ENCODE assay signal across 8 cellular contexts in genomic region chr2:132256903-132257591, GRCh38.
DNase-seq lines count a peak whose midpoint lies in the region; ATAC-seq and TF ChIP-seq lines count a peak whose summit lies in the region.
"Not testable (repeated sequence)": the region's sequence is repeated elsewhere in the genome, so short reads cannot be mapped to it uniquely, and the experiment has no call there.

No MANE protein-coding gene starts in this region.

- not testable (repeated sequence) for H3K36me3 ChIP-seq in ACC112 (ENCODE audit: insufficient read depth, low read length); H7 (replicated peaks; ENCODE audit: control insufficient read depth, insufficient read depth, low read length); heart left ventricle; kidney epithelial cell (ENCODE audit: control insufficient read depth, insufficient read depth, low read length); psoas muscle (ENCODE audit: insufficient read depth in 1 of 2, low read depth in 1 of 2); testis (ENCODE audit: low read depth, missing control alignments)

- TF ChIP-seq CTCF in coronary artery (IDR thresholded peaks at IDR 0.05); heart left ventricle (IDR thresholded peaks at IDR 0.05); kidney epithelial cell (IDR thresholded peaks at IDR 0.05; ENCODE audit: insufficient read depth, low read length, poor library complexity, severe bottlenecking); psoas muscle (IDR thresholded peaks at IDR 0.05); testis (IDR thresholded peaks at IDR 0.05): not testable (repeated sequence)

- H3K36me3 Mint-ChIP-seq in activated T-cell treated with anti-CD3 and anti-CD28 coated beads, Interleukin-2, amount 50 U/mL, for 24 hours (ENCODE audit: low read depth), result not testable (repeated sequence)

- not testable (repeated sequence) for H3K4me3 Mint-ChIP-seq in activated T-cell treated with anti-CD3 and anti-CD28 coated beads, Interleukin-2, amount 50 U/mL, for 24 hours

- not testable (repeated sequence) for ATAC-seq in heart left ventricle, psoas muscle

- TF ChIP-seq POLR2A in heart left ventricle (IDR thresholded peaks at IDR 0.05); testis (IDR thresholded peaks at IDR 0.05): not testable (repeated sequence)

- H2AFZ ChIP-seq in ACC112 (ENCODE audit: low read length, unreplicated experiment), result not testable (repeated sequence)

- peak; percentile 13 for DNase-seq in H7
- peak; percentile 23 for DNase-seq in activated T-cell treated with anti-CD3 and anti-CD28 coated beads, Interleukin-2, amount 50 U/mL, for 24 hours
- DNase-seq in coronary artery (ENCODE audit: low spot score); heart left ventricle; kidney epithelial cell (ENCODE audit: low read depth); psoas muscle; testis: not testable (repeated sequence)

- H3K27ac Mint-ChIP-seq in activated T-cell treated with anti-CD3 and anti-CD28 coated beads, Interleukin-2, amount 50 U/mL, for 24 hours, result not testable (repeated sequence)

- not testable (repeated sequence) for H3K27ac ChIP-seq in ACC112 (ENCODE audit: low read depth, low read length); coronary artery; heart left ventricle; psoas muscle; testis

- peaks cover 36% of the 10 kb centered on the region for H3K27me3 Mint-ChIP-seq in activated T-cell treated with anti-CD3 and anti-CD28 coated beads, Interleukin-2, amount 50 U/mL, for 24 hours

- peak overlapping the region; percentile 40; the same call in 1 of the 2 replicates for H3K4me3 ChIP-seq in ACC112 (ENCODE audit: low read depth, low read length)
- H3K4me3 ChIP-seq in H7 (ENCODE audit: insufficient read depth, low read depth, low read length), result not testable (repeated sequence)
- peak overlapping the region; percentile 38 for H3K4me3 ChIP-seq in coronary artery
- peak overlapping the region in 7 of 12 donors; percentile 12 to 35 (median 21) for H3K4me3 ChIP-seq in heart left ventricle
- H3K4me3 ChIP-seq in kidney epithelial cell (ENCODE audit: low read depth, low read length), result peak overlapping the region; percentile 36
- H3K4me3 ChIP-seq in psoas muscle, result peak overlapping the region; percentile 18
- H3K4me3 ChIP-seq in testis, result peak overlapping the region; percentile 45 to 62

- not testable (repeated sequence) for H3K79me2 ChIP-seq in ACC112 (ENCODE audit: control insufficient read depth, insufficient read depth, low read length, unreplicated experiment)

- peaks cover 12% of the 10 kb centered on the region for H3K9me3 Mint-ChIP-seq in activated T-cell treated with anti-CD3 and anti-CD28 coated beads, Interleukin-2, amount 50 U/mL, for 24 hours

- 2 to 7% (median 4%) methylated on average over 14 to 59 of the region's 59 CpGs for WGBS in heart left ventricle, 4 donors
- 2 to 4% (median 4%) methylated on average over 39 to 59 of the region's 59 CpGs for WGBS in psoas muscle, 3 donors
- WGBS in testis, 2 donors, result 1 to 4% methylated on average over 14 to 39 of the region's 59 CpGs

- not testable (repeated sequence) for H3K4me1 Mint-ChIP-seq in activated T-cell treated with anti-CD3 and anti-CD28 coated beads, Interleukin-2, amount 50 U/mL, for 24 hours (ENCODE audit: low read depth)

- intact Hi-C loops in heart left ventricle (cut with DNase I); psoas muscle (cut with DNase I); testis (cut with DNase I; ENCODE audit: low total_unique reads): not testable (repeated sequence)

- not testable (repeated sequence) for H3K4me1 ChIP-seq in ACC112 (ENCODE audit: control insufficient read depth, insufficient read depth, low read length, unreplicated experiment); psoas muscle; testis
- H3K4me1 ChIP-seq in heart left ventricle, result peaks cover 0 to 11% (median 0%) of the 10 kb centered on the region in 12 donors

- not testable (repeated sequence) for H3K9me3 ChIP-seq in heart left ventricle, psoas muscle, testis

- H3K27me3 ChIP-seq in ACC112 (ENCODE audit: insufficient read depth, low read length), result peaks cover 16% of the 10 kb centered on the region; the same call in 1 of the 2 replicates
- H3K27me3 ChIP-seq in H7 (ENCODE audit: control insufficient read depth, insufficient read depth, low read length); testis: not testable (repeated sequence)
- H3K27me3 ChIP-seq in heart left ventricle, result peaks cover 16 to 50% (median 24%) of the 10 kb centered on the region in 9 donors
- peaks cover 21% of the 10 kb centered on the region for H3K27me3 ChIP-seq in kidney epithelial cell (ENCODE audit: control insufficient read depth, insufficient read depth, low read length)
- H3K27me3 ChIP-seq in psoas muscle (ENCODE audit: insufficient read depth in 3 of 3, low read length in 2 of 3), result peaks cover 0 to 35% (median 8%) of the 10 kb centered on the region in 3 donors
